8 cellular contexts compared by ENCODE assay signal in the genomic region with DNA sequence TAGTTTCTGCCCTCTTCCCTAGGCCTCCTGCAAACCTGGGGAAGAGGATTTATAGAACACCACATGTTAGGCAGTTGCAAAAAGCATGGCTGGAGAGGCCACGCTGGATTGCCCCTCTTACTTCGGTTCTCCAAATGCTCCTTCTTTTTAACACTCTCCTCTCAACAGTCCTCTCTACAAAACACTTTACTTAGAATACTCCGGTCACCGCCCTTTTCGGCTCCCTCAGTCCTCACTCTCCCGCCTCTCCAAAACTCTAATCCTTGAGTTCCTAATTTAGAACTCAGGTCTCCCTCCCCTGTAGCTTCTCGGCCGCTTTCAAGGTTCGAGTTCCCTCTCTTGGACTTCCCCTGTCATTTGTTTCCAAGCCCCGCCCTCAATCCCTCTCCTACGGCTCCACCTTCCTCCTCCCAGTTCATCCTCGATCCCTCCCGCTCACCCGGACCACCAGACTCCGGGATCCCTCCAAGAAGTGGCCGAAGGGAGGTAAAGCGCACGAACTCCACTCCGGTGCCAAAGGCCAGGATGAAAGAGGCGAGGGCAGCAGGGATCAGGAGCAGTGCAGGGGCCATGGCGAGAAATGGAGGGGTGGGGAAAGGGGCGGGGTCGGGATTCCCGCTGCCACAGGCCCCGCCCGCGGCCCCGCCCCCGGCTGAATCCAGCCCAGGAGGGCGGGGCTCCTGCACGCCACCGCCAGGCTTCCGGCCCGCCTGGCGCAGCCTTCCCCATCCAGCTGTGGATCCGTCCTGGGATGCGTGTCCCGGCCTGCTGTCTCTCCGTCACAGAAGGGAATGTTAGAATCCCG. TPM values are rescaled to one million over a fixed set of nuclear protein-coding genes. Genes with fewer than 3 reads are reported as not detected.
DNase-seq lines count a peak whose midpoint lies in the region; ATAC-seq and TF ChIP-seq lines count a peak whose summit lies in the region.

A gene with protein sequence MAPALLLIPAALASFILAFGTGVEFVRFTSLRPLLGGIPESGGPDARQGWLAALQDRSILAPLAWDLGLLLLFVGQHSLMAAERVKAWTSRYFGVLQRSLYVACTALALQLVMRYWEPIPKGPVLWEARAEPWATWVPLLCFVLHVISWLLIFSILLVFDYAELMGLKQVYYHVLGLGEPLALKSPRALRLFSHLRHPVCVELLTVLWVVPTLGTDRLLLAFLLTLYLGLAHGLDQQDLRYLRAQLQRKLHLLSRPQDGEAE (minus strand): TSS at position 582 of the 805 bp plus-strand sequence. CDS start 10 bp downstream, at position 572.

- DNase-seq in GM03348 (ENCODE audit: low spot score) (peak; percentile 94), NCI-H510A treated with DMSO at 0.1 percent for 48 hours (lab: John Stamatoyannopoulos, UW) (peak; percentile 87), choroid plexus epithelial cell (ENCODE audit: low read depth) (peak; percentile 74), kidney epithelial cell (ENCODE audit: low read depth) (no peak)
- peak; percentile 70 to 78 for DNase-seq in activated CD4-positive, alpha-beta T cell treated with anti-CD3 and anti-CD28 coated beads for 24 hours (ENCODE audit: low read depth in 2 of 2)
- peak; percentile 52 to 71 for DNase-seq in stimulated activated CD4-positive, alpha-beta T cell treated with anti-CD3 and anti-CD28 coated beads, Interleukin-15, amount 100 ng/mL, for 1 hour (ENCODE audit: low read depth in 1 of 2, low spot score in 1 of 2)

- no peak for TF ChIP-seq CTCF in choroid plexus epithelial cell (conservative IDR thresholded peaks at IDR 0.05; ENCODE audit: low read depth, low read length)
- TF ChIP-seq CTCF in kidney epithelial cell (IDR thresholded peaks at IDR 0.05; ENCODE audit: insufficient read depth, low read length, poor library complexity, severe bottlenecking): no peak

- ATAC-seq in HG03280 (IDR thresholded peaks at IDR 0.05; ENCODE audit: unreplicated experiment) (peak; percentile 45), HG03469 (IDR thresholded peaks at IDR 0.05; ENCODE audit: unreplicated experiment) (no peak)

- H3K27me3 ChIP-seq in kidney epithelial cell (ENCODE audit: control insufficient read depth, insufficient read depth, low read length): no peaks in the 10 kb centered on the region

- H3K4me3 ChIP-seq in choroid plexus epithelial cell (ENCODE audit: low read depth, low read length): peak within 1 kb of the TSS; percentile 69
- H3K4me3 ChIP-seq in kidney epithelial cell (ENCODE audit: low read depth, low read length): peak within 1 kb of the TSS; percentile 85

- H3K36me3 ChIP-seq in kidney epithelial cell (ENCODE audit: control insufficient read depth, insufficient read depth, low read length): no peaks in the 10 kb centered on the region

RNA-seq across cellular contexts. Expression of the gene that starts here (rescaled TPM):
- 8.9 and 10.4 TPM in 2 replicates for total RNA-seq in kidney epithelial cell
